ENCODE assay signal across 36 cellular contexts in genomic region chr12:4490973-4491372, GRCh38. TPM values are rescaled to one million over a fixed set of nuclear protein-coding genes. Genes with fewer than 3 reads are reported as not detected.
"Had no signal": no experiment of that assay in that cellular context is flagged by ENCODE, and none has a peak within 500 bp of the region (broad histone marks: within the 10 kb centered on the region; RNA-seq: fewer than 3 reads in every experiment).

No MANE protein-coding gene starts in this region.

- H3K9me3 ChIP-seq: adrenal gland, body of pancreas, breast epithelium had no signal

- H3K27me3 Mint-ChIP-seq: activated B cell treated with CpG ODN at 0.5 μM for 24 hours; activated CD4-positive, alpha-beta memory T cell treated with anti-CD3 and anti-CD28 coated beads for 36 hours; activated CD4-positive, alpha-beta T cell treated with anti-CD3 and anti-CD28 coated beads, Interleukin-2, amount 10 ng/mL, durations not matched to agents 24 days and 14 days; activated CD8-positive, alpha-beta T cell treated with anti-CD3 and anti-CD28 coated beads for 36 hours; activated naive CD4-positive, alpha-beta T cell treated with anti-CD3 and anti-CD28 coated beads, Interleukin-2, amount 10 ng/mL, durations not matched to agents 7 days and 5 days; activated naive CD8-positive, alpha-beta T cell treated with anti-CD3 and anti-CD28 coated beads, Interleukin-2, amount 10 ng/mL, durations not matched to agents 7 days and 5 days; activated T-helper 17 cell treated with anti-CD3 and anti-CD28 coated beads, Interleukin-2, amount 50 U/mL, for 72 hours had no signal

- FAIRE-seq: astrocyte, TTC549 had no signal

- H3K27me3 ChIP-seq: adrenal gland, body of pancreas, brain microvascular endothelial cell, breast epithelium had no signal

- H3K4me3 ChIP-seq: adrenal gland, body of pancreas, breast epithelium had no signal

- H3K27ac Mint-ChIP-seq: activated B cell treated with CpG ODN at 0.5 μM for 24 hours; activated CD4-positive, alpha-beta memory T cell treated with anti-CD3 and anti-CD28 coated beads for 36 hours; activated CD4-positive, alpha-beta T cell treated with anti-CD3 and anti-CD28 coated beads, Interleukin-2, amount 10 ng/mL, durations not matched to agents 24 days and 14 days; activated CD8-positive, alpha-beta T cell treated with anti-CD3 and anti-CD28 coated beads for 36 hours; activated naive CD4-positive, alpha-beta T cell treated with anti-CD3 and anti-CD28 coated beads, Interleukin-2, amount 10 ng/mL, durations not matched to agents 7 days and 5 days; activated naive CD8-positive, alpha-beta T cell treated with anti-CD3 and anti-CD28 coated beads, Interleukin-2, amount 10 ng/mL, durations not matched to agents 7 days and 5 days; activated T-cell treated with anti-CD3 and anti-CD28 coated beads, Interleukin-2, amount 50 U/mL, for 72 hours; activated T-helper 1 cell treated with anti-CD3 and anti-CD28 coated beads, Interleukin-12 subunit alpha, Interleukin-12 subunit beta, Interleukin-2, Interleukin-4 antibody, amounts not matched to agents 30 ng/mL and 10 ng/mL and 1 ng/mL, durations not matched to agents 14 hours and 24 hours and 36 hours; activated T-helper 17 cell treated with anti-CD3 and anti-CD28 coated beads, Interleukin-2, amount 50 U/mL, for 72 hours; T-helper 2 cell treated with Interferon-gamma antibody and Interleukin-4, amounts not matched to agents 5 μg/mL and 100 μg/mL, for 36 hours had no signal

- H3K27ac ChIP-seq: adrenal gland, body of pancreas, brain microvascular endothelial cell, breast epithelium, VCaP had no signal

- H3K4me1 Mint-ChIP-seq: activated B cell treated with CpG ODN at 0.5 μM for 24 hours; activated naive CD4-positive, alpha-beta T cell treated with anti-CD3 and anti-CD28 coated beads, Interleukin-2, amount 10 ng/mL, durations not matched to agents 7 days and 5 days had no signal

- H3K4me1 ChIP-seq: adrenal gland, body of pancreas, breast epithelium had no signal

- H3K4me3 Mint-ChIP-seq: activated B cell treated with CpG ODN at 0.5 μM for 24 hours; activated CD4-positive, alpha-beta memory T cell treated with anti-CD3 and anti-CD28 coated beads for 36 hours; activated CD4-positive, alpha-beta T cell treated with anti-CD3 and anti-CD28 coated beads, Interleukin-2, amount 10 ng/mL, durations not matched to agents 24 days and 14 days; activated CD8-positive, alpha-beta T cell treated with anti-CD3 and anti-CD28 coated beads for 36 hours; activated naive CD4-positive, alpha-beta T cell treated with anti-CD3 and anti-CD28 coated beads, Interleukin-2, amount 10 ng/mL, durations not matched to agents 7 days and 5 days; activated naive CD8-positive, alpha-beta T cell treated with anti-CD3 and anti-CD28 coated beads, Interleukin-2, amount 10 ng/mL, durations not matched to agents 7 days and 5 days; activated T-cell treated with anti-CD3 and anti-CD28 coated beads, Interleukin-2, amount 50 U/mL, for 4 hours; activated T-cell treated with anti-CD3 and anti-CD28 coated beads, Interleukin-2, amount 50 U/mL, for 72 hours; activated T-helper 1 cell treated with anti-CD3 and anti-CD28 coated beads, Interleukin-12 subunit alpha, Interleukin-12 subunit beta, Interleukin-2, Interleukin-4 antibody, amounts not matched to agents 30 ng/mL and 10 ng/mL and 1 ng/mL, durations not matched to agents 14 hours and 24 hours and 36 hours; activated T-helper 17 cell treated with anti-CD3 and anti-CD28 coated beads, Interleukin-2, amount 50 U/mL, for 72 hours; T-helper 2 cell treated with Interferon-gamma antibody and Interleukin-4, amounts not matched to agents 5 μg/mL and 100 μg/mL, for 36 hours had no signal

- ATAC-seq: activated CD8-positive, alpha-beta T cell treated with anti-CD3 and anti-CD28 coated beads for 36 hours; activated T-cell treated with anti-CD3 and anti-CD28 coated beads, Interleukin-2, amount 50 U/mL, for 4 hours; activated T-cell treated with anti-CD3 and anti-CD28 coated beads, Interleukin-2, amount 50 U/mL, for 72 hours; activated T-helper 17 cell treated with anti-CD3 and anti-CD28 coated beads, Interleukin-2, amount 50 U/mL, for 72 hours; body of pancreas had no signal

- H3K9me3 Mint-ChIP-seq: activated B cell treated with CpG ODN at 0.5 μM for 24 hours; activated CD4-positive, alpha-beta memory T cell treated with anti-CD3 and anti-CD28 coated beads for 36 hours; activated CD4-positive, alpha-beta T cell treated with anti-CD3 and anti-CD28 coated beads, Interleukin-2, amount 10 ng/mL, durations not matched to agents 24 days and 14 days; activated CD8-positive, alpha-beta T cell treated with anti-CD3 and anti-CD28 coated beads for 36 hours; activated naive CD4-positive, alpha-beta T cell treated with anti-CD3 and anti-CD28 coated beads, Interleukin-2, amount 10 ng/mL, durations not matched to agents 7 days and 5 days; activated naive CD4-positive, alpha-beta T cell treated with anti-CD3 and anti-CD28 coated beads, Interleukin-2, amount 50 U/mL, for 72 hours; activated naive CD8-positive, alpha-beta T cell treated with anti-CD3 and anti-CD28 coated beads, Interleukin-2, amount 10 ng/mL, durations not matched to agents 7 days and 5 days; activated T-cell treated with anti-CD3 and anti-CD28 coated beads, Interleukin-2, amount 50 U/mL, for 4 hours; activated T-cell treated with anti-CD3 and anti-CD28 coated beads, Interleukin-2, amount 50 U/mL, for 72 hours; activated T-helper 1 cell treated with anti-CD3 and anti-CD28 coated beads, Interleukin-12 subunit alpha, Interleukin-12 subunit beta, Interleukin-2, Interleukin-4 antibody, amounts not matched to agents 30 ng/mL and 10 ng/mL and 1 ng/mL, durations not matched to agents 14 hours and 24 hours and 36 hours; activated T-helper 17 cell treated with anti-CD3 and anti-CD28 coated beads, Interleukin-2, amount 50 U/mL, for 72 hours; T-helper 2 cell treated with Interferon-gamma antibody and Interleukin-4, amounts not matched to agents 5 μg/mL and 100 μg/mL, for 36 hours had no signal

- DNase-seq: activated B cell treated with CpG ODN at 0.5 μM for 24 hours; activated CD4-positive, alpha-beta memory T cell treated with anti-CD3 and anti-CD28 coated beads for 36 hours; activated CD4-positive, alpha-beta T cell treated with anti-CD3 and anti-CD28 coated beads for 4 hours; activated CD4-positive, alpha-beta T cell treated with anti-CD3 and anti-CD28 coated beads, Interleukin-2, amount 10 ng/mL, durations not matched to agents 24 days and 14 days; activated CD4-positive, alpha-beta T cell treated with anti-CD3 and anti-CD28 coated beads, Interleukin-2, amount 50 U/mL, for 1 hour; activated CD4-positive, alpha-beta T cell treated with anti-CD3 and anti-CD28 coated beads, Interleukin-2, amount 50 U/mL, for 4 hours; activated CD4-positive, CD25-positive, alpha-beta regulatory T cell treated with anti-CD3 and anti-CD28 coated beads, Interleukin-2, amount 50 U/mL, for 72 hours; activated CD8-positive, alpha-beta memory T cell treated with anti-CD3 and anti-CD28 coated beads, Interleukin-2, amount 50 U/mL, for 4 hours; activated CD8-positive, alpha-beta T cell treated with anti-CD3 and anti-CD28 coated beads for 36 hours; activated effector memory CD4-positive, alpha-beta T cell treated with anti-CD3 and anti-CD28 coated beads, Interleukin-2, amount 50 U/mL, for 16 hours; activated gamma-delta T cell treated with Interleukin-2 at 50 U/mL for 16 hours; activated naive CD4-positive, alpha-beta T cell; activated naive CD4-positive, alpha-beta T cell treated with anti-CD3 and anti-CD28 coated beads, Interleukin-2, amount 10 ng/mL, durations not matched to agents 7 days and 5 days; activated naive CD8-positive, alpha-beta T cell treated with anti-CD3 and anti-CD28 coated beads, Interleukin-2, amount 10 ng/mL, durations not matched to agents 7 days and 5 days; activated T-cell treated with anti-CD3 and anti-CD28 coated beads, Interleukin-2, amount 50 U/mL, for 4 hours; activated T-cell treated with anti-CD3 and anti-CD28 coated beads, Interleukin-2, amount 50 U/mL, for 72 hours; adrenal gland; amniotic stem cell; aorta; body of pancreas; brain microvascular endothelial cell; central memory CD4-positive, alpha-beta T cell; SW 1271; T-helper 9 cell had no signal

RNA-seq across cellular contexts. Expression of gene FGF6, which starts 45.4 kb away (rescaled TPM):
- total RNA-seq: activated B cell treated with CpG ODN at 0.5 μM for 24 hours; activated CD4-positive, alpha-beta memory T cell treated with anti-CD3 and anti-CD28 coated beads for 36 hours; activated CD4-positive, alpha-beta T cell treated with anti-CD3 and anti-CD28 coated beads, Interleukin-2, amount 10 ng/mL, durations not matched to agents 24 days and 14 days; activated CD8-positive, alpha-beta memory T cell treated with anti-CD3 and anti-CD28 coated beads for 36 hours; activated CD8-positive, alpha-beta T cell treated with anti-CD3 and anti-CD28 coated beads for 36 hours; activated naive CD4-positive, alpha-beta T cell treated with anti-CD3 and anti-CD28 coated beads, Interleukin-2, amount 50 U/mL, for 72 hours; activated naive CD8-positive, alpha-beta T cell treated with anti-CD3 and anti-CD28 coated beads, Interleukin-2, amount 10 ng/mL, durations not matched to agents 7 days and 5 days; activated T-cell treated with anti-CD3 and anti-CD28 coated beads, Interleukin-2, amount 50 U/mL, for 4 hours; activated T-cell treated with anti-CD3 and anti-CD28 coated beads, Interleukin-2, amount 50 U/mL, for 72 hours; activated T-helper 1 cell treated with anti-CD3 and anti-CD28 coated beads, Interleukin-12 subunit alpha, Interleukin-12 subunit beta, Interleukin-2, Interleukin-4 antibody, amounts not matched to agents 30 ng/mL and 10 ng/mL and 1 ng/mL, durations not matched to agents 14 hours and 24 hours and 36 hours; activated T-helper 17 cell treated with anti-CD3 and anti-CD28 coated beads, Interleukin-2, amount 50 U/mL, for 72 hours; adrenal gland; aorta; astrocyte; body of pancreas; breast epithelium; cardiac septum; cerebellum; T-helper 1 cell treated with Interleukin-12 subunit alpha and Interleukin-12 subunit beta and Interleukin-4 antibody, amounts not matched to agents 30 ng/mL and 1 ng/mL, for 36 hours had no signal
- polyA plus RNA-seq: adrenal gland, aorta had no signal
